ENCODE assay signal across 13 cellular contexts in genomic region chr3:141239551-141240281, GRCh38. TPM values are rescaled to one million over a fixed set of nuclear protein-coding genes. Genes with fewer than 3 reads are reported as not detected.
DNase-seq lines count a peak whose midpoint lies in the region; ATAC-seq and TF ChIP-seq lines count a peak whose summit lies in the region.
"Had no signal": no experiment of that assay in that cellular context is flagged by ENCODE, and none has a peak within 500 bp of the region (broad histone marks: within the 10 kb centered on the region; RNA-seq: fewer than 3 reads in every experiment).

No MANE protein-coding gene starts in this region.

- H3K4me3 ChIP-seq in BLaER1: no peak overlapping the region
- H3K4me3 ChIP-seq: tibial nerve had no signal

- CTCF ChIA-PET in CD4-positive, alpha-beta T cell (lab: Charles Lee): interaction anchor here (1.6 kb wide), 1 partner anchor 8 kb away, joined by 9 read pairs; the partner anchor contains the start of gene PXYLP1

- H3K27me3 Mint-ChIP-seq in CD4-positive, alpha-beta T cell: no peaks in the 10 kb centered on the region
- H3K27me3 Mint-ChIP-seq in brain: peaks cover 6% of the 10 kb centered on the region
- H3K27me3 Mint-ChIP-seq: CD4-positive, alpha-beta memory T cell had no signal

- H3K4me1 ChIP-seq in BLaER1: peaks cover 51% of the 10 kb centered on the region

- H3K27ac Mint-ChIP-seq in CD4-positive, alpha-beta T cell: peak overlapping the region; percentile 91
- peak overlapping the region in 4 of 5 experiments; percentile 83 to 95 (median 92) for H3K27ac Mint-ChIP-seq in brain

- peak overlapping the region; percentile 71 for H3K4me3 Mint-ChIP-seq in CD4-positive, alpha-beta T cell
- peak overlapping the region in 4 of 5 experiments; percentile 45 to 68 (median 60) for H3K4me3 Mint-ChIP-seq in brain

- DNase-seq in CD4-positive, alpha-beta T cell: no peak
- DNase-seq in NCI-H146 (lab: John Stamatoyannopoulos, UW) (peak; percentile 57), middle frontal gyrus (ENCODE audit: extremely low spot score, low spot score) (no peak)
- DNase-seq: activated CD4-positive, alpha-beta T cell treated with anti-CD3 and anti-CD28 coated beads for 1 hour; CD4-positive, alpha-beta memory T cell; central memory CD4-positive, alpha-beta T cell had no signal

- H3K36me3 Mint-ChIP-seq in CD4-positive, alpha-beta T cell (ENCODE audit: low read depth): peaks cover 35% of the 10 kb centered on the region
- H3K36me3 Mint-ChIP-seq in brain: peaks cover 54% of the 10 kb centered on the region

- H3K27me3 ChIP-seq in BLaER1: no peaks in the 10 kb centered on the region
- H3K27me3 ChIP-seq in CD4-positive, alpha-beta T cell (ENCODE audit: control insufficient read depth, insufficient read depth, low read length): no peaks in the 10 kb centered on the region
- H3K27me3 ChIP-seq: tibial nerve had no signal

- 0 out of 2 replicates have a peak, but pooled peaks cover 5% of the 10 kb centered on the region for H4K20me1 ChIP-seq in BLaER1

- ATAC-seq in CD4-positive, alpha-beta T cell (ENCODE audit: poor library complexity): no peak
- ATAC-seq in GM21390 (IDR thresholded peaks at IDR 0.05; ENCODE audit: unreplicated experiment): no peak
- no peak for ATAC-seq in HG03378 (IDR thresholded peaks at IDR 0.05; ENCODE audit: unreplicated experiment)
- ATAC-seq in GM21825 (IDR thresholded peaks at IDR 0.05; ENCODE audit: unreplicated experiment): no peak
- ATAC-seq: left lobe of liver had no signal

- peaks cover 43% of the 10 kb centered on the region for H3K36me3 ChIP-seq in BLaER1

- no peak overlapping the region for H3K9ac ChIP-seq in BLaER1

- POLR2A ChIA-PET in CD4-positive, alpha-beta T cell (lab: Charles Lee): interaction anchor here (2.3 to 15.6 kb wide), 2 partner anchors 8 to 26 kb away, joined by 19 to 320 read pairs; partner anchors contain the start of gene PXYLP1

- no peak for TF ChIP-seq CTCF in CD4-positive, alpha-beta T cell (IDR thresholded peaks at IDR 0.05)
- no peak for TF ChIP-seq CTCF in brain (conservative IDR thresholded peaks at IDR 0.05)

- H3K4me2 ChIP-seq in BLaER1: peak overlapping the region; percentile 76

- H3K4me1 Mint-ChIP-seq in CD4-positive, alpha-beta T cell (ENCODE audit: low read depth): peaks cover 88% of the 10 kb centered on the region
- peaks cover 89% of the 10 kb centered on the region for H3K4me1 Mint-ChIP-seq in brain

- H3K9me3 ChIP-seq in BLaER1: no peaks in the 10 kb centered on the region
- no peaks in the 10 kb centered on the region for H3K9me3 ChIP-seq in CD4-positive, alpha-beta T cell (ENCODE audit: control insufficient read depth, low read length)
- H3K9me3 ChIP-seq: tibial nerve had no signal

- intact Hi-C loops in CD4-positive, alpha-beta T cell (cut with DNase I, micrococcal nuclease): loop anchor here (2.0 to 10.0 kb wide), 4 partner anchors 17 to 1755 kb away; no protein-coding TSS in a partner anchor

- no peak overlapping the region for H3K27ac ChIP-seq in BLaER1
- H3K27ac ChIP-seq in CD4-positive, alpha-beta T cell (ENCODE audit: low read depth, low read length): no peak overlapping the region
- H3K27ac ChIP-seq: tibial nerve had no signal

- H3K9me3 Mint-ChIP-seq in CD4-positive, alpha-beta T cell: no peaks in the 10 kb centered on the region
- peaks cover 0 to 2% (median 0%) of the 10 kb centered on the region in 5 experiments for H3K9me3 Mint-ChIP-seq in brain
- H3K9me3 Mint-ChIP-seq: CD4-positive, alpha-beta memory T cell had no signal

RNA-seq across cellular contexts. Expression of gene PXYLP1, which starts 8.1 kb away (rescaled TPM):
- total RNA-seq in CD4-positive, alpha-beta T cell: 10 to 100 TPM; 21.2 to 22.6 TPM
- 21.3 TPM for polyA plus RNA-seq in brain (ENCODE audit: insufficient read depth, low read depth, low replicate concordance)
